12 cellular contexts compared by ENCODE assay signal in the genomic region with DNA sequence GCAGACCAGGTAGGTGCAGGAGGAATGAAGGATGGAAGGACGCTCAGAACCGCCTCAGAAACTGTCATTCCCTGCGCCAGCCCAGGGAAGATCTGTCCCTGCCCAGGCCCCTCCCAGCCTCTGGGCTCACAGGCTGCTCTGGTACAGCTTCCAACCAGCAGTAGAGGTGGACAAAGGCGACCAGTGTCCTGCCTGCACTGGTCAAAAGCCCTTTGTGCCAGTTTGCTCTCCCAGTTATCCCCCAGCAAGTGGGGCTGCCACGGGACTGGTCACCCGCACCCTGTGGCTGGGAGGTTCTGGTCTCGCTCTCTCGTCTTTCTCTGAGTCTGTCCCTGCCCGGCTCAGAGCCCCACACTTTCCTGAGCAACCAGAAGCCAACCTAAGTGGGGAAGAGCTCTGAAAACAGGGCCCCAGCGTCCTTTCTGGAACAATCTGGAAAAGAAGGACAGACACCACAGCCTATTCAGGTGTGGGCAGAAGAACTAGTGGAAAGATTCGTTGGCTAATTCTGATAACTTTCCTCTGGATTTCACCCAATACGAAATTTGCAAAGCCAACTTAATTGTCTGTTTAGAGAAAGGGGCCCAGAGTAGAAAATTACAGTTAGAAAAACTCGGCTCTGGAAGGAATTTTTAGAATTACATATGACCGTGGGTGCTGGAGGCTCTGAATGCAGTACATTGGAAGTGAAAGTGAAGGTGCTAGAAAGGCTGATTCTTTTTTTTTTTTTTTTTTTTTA. TPM values are rescaled to one million over a fixed set of nuclear protein-coding genes. Genes with fewer than 3 reads are reported as not detected.
DNase-seq lines count a peak whose midpoint lies in the region; ATAC-seq and TF ChIP-seq lines count a peak whose summit lies in the region.
"Had no signal": no experiment of that assay in that cellular context is flagged by ENCODE, and none has a peak within 500 bp of the region (broad histone marks: within the 10 kb centered on the region; RNA-seq: fewer than 3 reads in every experiment).

No MANE protein-coding gene starts in this region.

- no peak for ATAC-seq in HG02588 (IDR thresholded peaks at IDR 0.05; ENCODE audit: unreplicated experiment)
- no peak for ATAC-seq in HG03097 (IDR thresholded peaks at IDR 0.05; ENCODE audit: low FRiP score, unreplicated experiment)
- ATAC-seq: mucosa of descending colon had no signal

- H3K4me1 Mint-ChIP-seq in activated naive CD4-positive, alpha-beta T cell treated with anti-CD3 and anti-CD28 coated beads, Interleukin-2, amount 50 U/mL, for 24 hours: peaks cover 53% of the 10 kb centered on the region
- H3K4me1 Mint-ChIP-seq in activated naive CD4-positive, alpha-beta T cell treated with anti-CD3 and anti-CD28 coated beads for 36 hours (ENCODE audit: low read depth): peaks cover 53% of the 10 kb centered on the region
- H3K4me1 Mint-ChIP-seq in glutamatergic neuron (ENCODE audit: low read depth, unreplicated experiment): no peaks in the 10 kb centered on the region

- H3K4me3 ChIP-seq in left ventricle myocardium inferior (peak overlapping the region; percentile 35), vagina (no peak overlapping the region)
- H3K4me3 ChIP-seq: mucosa of descending colon had no signal

- H3K9me3 ChIP-seq in left ventricle myocardium inferior (replicated peaks) (no peaks in the 10 kb centered on the region), vagina (no peaks in the 10 kb centered on the region)
- H3K9me3 ChIP-seq: mucosa of descending colon had no signal

- CTCF ChIA-PET in activated naive CD4-positive, alpha-beta T cell treated with anti-CD3 and anti-CD28 coated beads for 36 hours (lab: Charles Lee): no interaction called here

- TF ChIP-seq CTCF in left ventricle myocardium inferior (IDR thresholded peaks at IDR 0.05; ENCODE audit: borderline replicate concordance) (no peak), vagina (IDR thresholded peaks at IDR 0.05) (no peak), glutamatergic neuron (IDR thresholded peaks at IDR 0.05; ENCODE audit: partially characterized antibody, unreplicated experiment) (no peak)

- H3K27me3 Mint-ChIP-seq in activated naive CD4-positive, alpha-beta T cell treated with anti-CD3 and anti-CD28 coated beads, Interleukin-2, amount 50 U/mL, for 24 hours: no peaks in the 10 kb centered on the region
- H3K27me3 Mint-ChIP-seq in activated naive CD4-positive, alpha-beta T cell treated with anti-CD3 and anti-CD28 coated beads for 36 hours (ENCODE audit: low read depth): no peaks in the 10 kb centered on the region
- no peaks in the 10 kb centered on the region for H3K27me3 Mint-ChIP-seq in glutamatergic neuron (ENCODE audit: unreplicated experiment)

- peaks cover 47% of the 10 kb centered on the region for H3K36me3 ChIP-seq in left ventricle myocardium inferior
- H3K36me3 ChIP-seq in vagina: peaks cover 0 to 7% of the 10 kb centered on the region in 2 donors

- DNase-seq in activated naive CD4-positive, alpha-beta T cell treated with anti-CD3 and anti-CD28 coated beads for 36 hours: no peak
- DNase-seq in left ventricle myocardium inferior (no peak), pons (ENCODE audit: low spot score) (peak; percentile 98), vagina (ENCODE audit: extremely low spot score in 2 of 2) (no peak), glutamatergic neuron (no peak)
- DNase-seq: activated CD4-positive, CD25-positive, alpha-beta regulatory T cell; MM.1S; mucosa of descending colon; SHP77 treated with DMSO at 0.1 percent for 48 hours had no signal

- H3K36me3 Mint-ChIP-seq in activated naive CD4-positive, alpha-beta T cell treated with anti-CD3 and anti-CD28 coated beads, Interleukin-2, amount 50 U/mL, for 24 hours: no peaks in the 10 kb centered on the region
- H3K36me3 Mint-ChIP-seq in activated naive CD4-positive, alpha-beta T cell treated with anti-CD3 and anti-CD28 coated beads for 36 hours (ENCODE audit: low read depth): peaks cover 6% of the 10 kb centered on the region
- H3K36me3 Mint-ChIP-seq in glutamatergic neuron (ENCODE audit: unreplicated experiment): no peaks in the 10 kb centered on the region

- H3K27me3 ChIP-seq in left ventricle myocardium inferior (ENCODE audit: low read depth): no peaks in the 10 kb centered on the region
- no peaks in the 10 kb centered on the region for H3K27me3 ChIP-seq in vagina

- peak overlapping the region; percentile 65 for H3K27ac Mint-ChIP-seq in activated naive CD4-positive, alpha-beta T cell treated with anti-CD3 and anti-CD28 coated beads, Interleukin-2, amount 50 U/mL, for 24 hours
- H3K27ac Mint-ChIP-seq in activated naive CD4-positive, alpha-beta T cell treated with anti-CD3 and anti-CD28 coated beads for 36 hours: no peak overlapping the region
- H3K27ac Mint-ChIP-seq in glutamatergic neuron (ENCODE audit: unreplicated experiment): no peak overlapping the region

- H3K9me3 Mint-ChIP-seq in activated naive CD4-positive, alpha-beta T cell treated with anti-CD3 and anti-CD28 coated beads, Interleukin-2, amount 50 U/mL, for 24 hours: no peaks in the 10 kb centered on the region
- H3K9me3 Mint-ChIP-seq in activated naive CD4-positive, alpha-beta T cell treated with anti-CD3 and anti-CD28 coated beads for 36 hours: no peaks in the 10 kb centered on the region
- H3K9me3 Mint-ChIP-seq in glutamatergic neuron (ENCODE audit: unreplicated experiment): peaks cover 2% of the 10 kb centered on the region

- H3K27ac ChIP-seq in left ventricle myocardium inferior (replicated peaks): peak overlapping the region; percentile 93
- H3K27ac ChIP-seq in vagina: peak overlapping the region; percentile 10

- H3K4me1 ChIP-seq in left ventricle myocardium inferior (peaks cover 60% of the 10 kb centered on the region), vagina (no peaks in the 10 kb centered on the region)

- intact Hi-C loops in activated naive CD4-positive, alpha-beta T cell treated with anti-CD3 and anti-CD28 coated beads for 36 hours (cut with micrococcal nuclease): no loop called here
- intact Hi-C loops in left ventricle myocardium inferior (cut with micrococcal nuclease): no loop called here
- intact Hi-C loops in vagina (cut with DNase I): no loop called here

- TF ChIP-seq POLR2A in vagina (IDR thresholded peaks at IDR 0.05): no peak

- H3K4me3 Mint-ChIP-seq in activated naive CD4-positive, alpha-beta T cell treated with anti-CD3 and anti-CD28 coated beads, Interleukin-2, amount 50 U/mL, for 24 hours: no peak overlapping the region
- no peak overlapping the region for H3K4me3 Mint-ChIP-seq in activated naive CD4-positive, alpha-beta T cell treated with anti-CD3 and anti-CD28 coated beads for 36 hours
- H3K4me3 Mint-ChIP-seq in glutamatergic neuron (ENCODE audit: unreplicated experiment): no peak overlapping the region

RNA-seq across cellular contexts. Expression of a gene that starts 21.7 kb away (rescaled TPM):
- total RNA-seq in activated naive CD4-positive, alpha-beta T cell treated with anti-CD3 and anti-CD28 coated beads for 36 hours: 10 to 100 TPM; 21.5 to 21.8 TPM
- 23.0 TPM for total RNA-seq in left ventricle myocardium inferior
- total RNA-seq in vagina: 16.9 TPM
- total RNA-seq in glutamatergic neuron (ENCODE audit: unreplicated experiment): 33.1 TPM

RNA-seq across cellular contexts. Expression of a gene that starts 43.1 kb away (rescaled TPM):
- total RNA-seq in activated naive CD4-positive, alpha-beta T cell treated with anti-CD3 and anti-CD28 coated beads for 36 hours: 1 to 10 TPM; 8.1 to 9.1 TPM
- 2.2 TPM for total RNA-seq in left ventricle myocardium inferior
- total RNA-seq in vagina: 9.6 TPM
- total RNA-seq in glutamatergic neuron (ENCODE audit: unreplicated experiment): 0.10 TPM

RNA-seq across cellular contexts. Expression of a gene that starts 53.9 kb away (rescaled TPM):
- 1 to 10 TPM; 2.2 to 3.2 TPM for total RNA-seq in activated naive CD4-positive, alpha-beta T cell treated with anti-CD3 and anti-CD28 coated beads for 36 hours
- total RNA-seq in left ventricle myocardium inferior (89.7 TPM), vagina (29.7 TPM), glutamatergic neuron (ENCODE audit: unreplicated experiment) (6.2 TPM)
